Comparison of ENCODE assay signal across 1 cellular context in genomic region chr17:73109603-73110002, GRCh38.
TF ChIP-seq lines count a peak whose summit lies in the region.

No MANE protein-coding gene starts in this region.

TF ChIP-seq in GM23338, 12 proteins besides CTCF, POLR2A, EP300 and RAD21 (continued from another document):
- TF ChIP-seq ZNF462 (CRISPR knock-in tag; IDR thresholded peaks at IDR 0.05) (no peak), ETS1 (IDR thresholded peaks at IDR 0.05) (no peak)
